In the genomic region with DNA sequence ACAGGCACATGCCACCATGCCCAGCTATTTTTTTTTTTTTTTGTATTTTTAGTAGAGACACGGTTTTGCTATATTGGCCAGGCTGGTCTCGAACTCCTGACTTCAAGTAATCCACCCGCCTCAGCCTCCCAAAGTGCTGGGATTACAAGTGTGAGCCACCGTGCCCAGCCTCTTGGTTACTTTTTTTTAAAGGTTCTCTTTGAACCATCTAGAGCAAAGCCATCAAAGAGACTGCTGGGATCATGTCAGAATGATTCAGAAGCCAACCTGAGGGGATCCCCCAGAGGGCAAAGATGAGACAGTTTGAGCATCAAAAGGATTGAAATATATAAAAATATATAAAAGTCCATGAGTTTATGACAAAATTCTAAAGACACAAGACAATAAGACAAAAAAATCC, we compare ENCODE assay signal across 8 cellular contexts.
DNase-seq lines count a peak whose midpoint lies in the region; ATAC-seq and TF ChIP-seq lines count a peak whose summit lies in the region.
"Not testable (repeated sequence)": the region's sequence is repeated elsewhere in the genome, so short reads cannot be mapped to it uniquely, and the experiment has no call there.

No MANE protein-coding gene starts in this region.

- H3K27me3 Mint-ChIP-seq in T-helper 17 cell; activated T-cell treated with anti-CD3 and anti-CD28 coated beads, Interleukin-2, amount 50 U/mL, for 72 hours (ENCODE audit: low read depth); activated naive CD8-positive, alpha-beta T cell; stimulated activated naive CD8-positive, alpha-beta T cell treated with anti-CD3 and anti-CD28 coated beads, Interleukin-15, Interleukin-2, amounts not matched to agents 100 ng/mL and 50 ng/mL, for 24 hours: not testable (repeated sequence)

- not testable (repeated sequence) for H3K27me3 ChIP-seq in ACC112 (ENCODE audit: insufficient read depth, low read length); osteoblast (ENCODE audit: insufficient read depth, low read length)

- not testable (repeated sequence) for H2AFZ ChIP-seq in ACC112 (ENCODE audit: low read length, unreplicated experiment); osteoblast (ENCODE audit: low read length)

- not testable (repeated sequence) for H3K4me2 ChIP-seq in osteoblast (ENCODE audit: insufficient read depth, low read length)

- H3K27ac ChIP-seq in ACC112 (ENCODE audit: low read depth, low read length) (peak overlapping the region; percentile 89; the same call in 1 of the 2 replicates), osteoblast (ENCODE audit: low read depth, low read length) (peak overlapping the region; percentile 99)

- H3K9me3 Mint-ChIP-seq in activated T-cell treated with anti-CD3 and anti-CD28 coated beads, Interleukin-2, amount 50 U/mL, for 72 hours; activated naive CD8-positive, alpha-beta T cell (ENCODE audit: low read depth): not testable (repeated sequence)
- peaks cover 12% of the 10 kb centered on the region for H3K9me3 Mint-ChIP-seq in stimulated activated naive CD8-positive, alpha-beta T cell treated with anti-CD3 and anti-CD28 coated beads, Interleukin-15, Interleukin-2, amounts not matched to agents 100 ng/mL and 50 ng/mL, for 24 hours

- TF ChIP-seq CTCF in osteoblast (IDR thresholded peaks at IDR 0.05; ENCODE audit: extremely low read depth, low read depth, low read length) = not testable (repeated sequence)

- peak; percentile 45 for ATAC-seq in T-helper 17 cell
- ATAC-seq in activated T-cell treated with anti-CD3 and anti-CD28 coated beads, Interleukin-2, amount 50 U/mL, for 72 hours (replicated peaks in 1 of 2) = peak; percentile 47 to 55

- H3K4me3 Mint-ChIP-seq in T-helper 17 cell; stimulated activated naive CD8-positive, alpha-beta T cell treated with anti-CD3 and anti-CD28 coated beads, Interleukin-15, Interleukin-2, amounts not matched to agents 100 ng/mL and 50 ng/mL, for 24 hours: not testable (repeated sequence)
- H3K4me3 Mint-ChIP-seq in activated T-cell treated with anti-CD3 and anti-CD28 coated beads, Interleukin-2, amount 50 U/mL, for 72 hours = peak overlapping the region in 1 of 2 donors; percentile 16
- H3K4me3 Mint-ChIP-seq in activated naive CD8-positive, alpha-beta T cell = peak overlapping the region; percentile 8

- H3K4me1 Mint-ChIP-seq in T-helper 17 cell = peaks cover 26% of the 10 kb centered on the region
- H3K4me1 Mint-ChIP-seq in activated T-cell treated with anti-CD3 and anti-CD28 coated beads, Interleukin-2, amount 50 U/mL, for 72 hours (ENCODE audit: low read depth) = peaks cover 76% of the 10 kb centered on the region
- peaks cover 60% of the 10 kb centered on the region for H3K4me1 Mint-ChIP-seq in activated naive CD8-positive, alpha-beta T cell (ENCODE audit: low read depth)
- peaks cover 77% of the 10 kb centered on the region for H3K4me1 Mint-ChIP-seq in stimulated activated naive CD8-positive, alpha-beta T cell treated with anti-CD3 and anti-CD28 coated beads, Interleukin-15, Interleukin-2, amounts not matched to agents 100 ng/mL and 50 ng/mL, for 24 hours (ENCODE audit: low read depth)

- H3K9me3 ChIP-seq in T-helper 17 cell (ENCODE audit: control insufficient read depth, low read length, poor library complexity, severe bottlenecking); osteoblast (ENCODE audit: low read depth, low read length): not testable (repeated sequence)

- H4K20me1 ChIP-seq in osteoblast (ENCODE audit: insufficient read depth, low read length) = not testable (repeated sequence)

- H3K79me2 ChIP-seq in ACC112 (ENCODE audit: control insufficient read depth, insufficient read depth, low read length, unreplicated experiment) (peaks cover 10% of the 10 kb centered on the region), osteoblast (ENCODE audit: insufficient read depth, low read length) (peaks cover 15% of the 10 kb centered on the region)

- DNase-seq in T-helper 17 cell; osteoblast (ENCODE audit: insufficient read length, low spot score, missing footprints): not testable (repeated sequence)
- peak; percentile 36 to 47 for DNase-seq in activated CD4-positive, alpha-beta T cell treated with anti-CD3 and anti-CD28 coated beads, Interleukin-2, amount 50 U/mL, for 48 hours
- peak; percentile 49 to 53 for DNase-seq in activated T-cell treated with anti-CD3 and anti-CD28 coated beads, Interleukin-2, amount 50 U/mL, for 72 hours
- DNase-seq in stimulated activated CD4-positive, alpha-beta T cell treated with anti-CD3 and anti-CD28 coated beads, Interleukin-2, amount 100 ng/mL, for 4 hours (ENCODE audit: low read depth) = peak; percentile 28

- H3K36me3 ChIP-seq in ACC112 (ENCODE audit: insufficient read depth, low read length); osteoblast (ENCODE audit: insufficient read depth, low read length): not testable (repeated sequence)

- H3K4me3 ChIP-seq in ACC112 (ENCODE audit: low read depth, low read length); osteoblast (ENCODE audit: insufficient read depth, low read length): not testable (repeated sequence)

- H3K4me1 ChIP-seq in ACC112 (ENCODE audit: control insufficient read depth, insufficient read depth, low read length, unreplicated experiment) (peaks cover 74% of the 10 kb centered on the region), osteoblast (ENCODE audit: insufficient read depth, low read length) (peaks cover 70% of the 10 kb centered on the region)

- H3K27ac Mint-ChIP-seq in T-helper 17 cell = not testable (repeated sequence)
- H3K27ac Mint-ChIP-seq in activated T-cell treated with anti-CD3 and anti-CD28 coated beads, Interleukin-2, amount 50 U/mL, for 72 hours = peak overlapping the region; percentile 64
- H3K27ac Mint-ChIP-seq in activated naive CD8-positive, alpha-beta T cell = peak overlapping the region; percentile 65
- peak overlapping the region; percentile 52 for H3K27ac Mint-ChIP-seq in stimulated activated naive CD8-positive, alpha-beta T cell treated with anti-CD3 and anti-CD28 coated beads, Interleukin-15, Interleukin-2, amounts not matched to agents 100 ng/mL and 50 ng/mL, for 24 hours

- H3K36me3 Mint-ChIP-seq in T-helper 17 cell (ENCODE audit: low read depth); activated naive CD8-positive, alpha-beta T cell: not testable (repeated sequence)
- peaks cover 6 to 18% of the 10 kb centered on the region in 2 donors for H3K36me3 Mint-ChIP-seq in activated T-cell treated with anti-CD3 and anti-CD28 coated beads, Interleukin-2, amount 50 U/mL, for 72 hours (ENCODE audit: insufficient read depth in 2 of 2)
- peaks cover 25% of the 10 kb centered on the region for H3K36me3 Mint-ChIP-seq in stimulated activated naive CD8-positive, alpha-beta T cell treated with anti-CD3 and anti-CD28 coated beads, Interleukin-15, Interleukin-2, amounts not matched to agents 100 ng/mL and 50 ng/mL, for 24 hours (ENCODE audit: low read depth)
